ENCODE assay signal across 11 cellular contexts in the genomic region with DNA sequence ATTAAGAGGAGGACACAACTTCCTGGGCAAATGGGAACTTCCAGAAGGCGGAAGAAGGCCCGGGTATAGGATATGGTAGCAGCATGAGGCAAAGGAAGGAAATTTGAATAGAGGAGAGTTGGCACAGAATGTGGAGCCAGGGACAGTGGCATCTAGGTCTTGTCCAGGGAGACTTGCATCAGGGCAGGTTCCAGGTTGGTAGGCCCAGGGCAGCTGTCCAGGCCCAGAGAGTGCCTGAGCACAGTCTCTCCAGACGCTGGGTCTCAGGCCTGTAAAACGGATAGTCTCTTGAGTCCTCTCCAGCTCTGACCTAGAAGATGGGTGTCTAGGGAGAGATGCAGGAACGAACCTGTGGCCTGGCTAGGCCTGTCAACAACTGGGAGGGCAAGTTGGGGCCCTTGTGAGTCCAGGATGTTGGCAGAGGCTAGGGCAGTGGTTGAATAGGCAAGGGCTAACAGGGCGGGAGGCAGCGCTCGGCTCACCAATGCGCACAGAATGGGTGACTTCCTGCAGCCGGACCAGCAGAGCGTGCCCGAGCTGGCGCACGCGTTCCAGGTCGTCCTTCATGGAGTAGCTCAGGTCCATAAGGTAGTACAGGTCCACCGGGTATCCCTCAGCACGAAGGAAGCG. TPM values are rescaled to one million over a fixed set of nuclear protein-coding genes. Genes with fewer than 3 reads are reported as not detected.
DNase-seq lines count a peak whose midpoint lies in the region; ATAC-seq and TF ChIP-seq lines count a peak whose summit lies in the region.
"Had no signal": no experiment of that assay in that cellular context is flagged by ENCODE, and none has a peak within 500 bp of the region (broad histone marks: within the 10 kb centered on the region; RNA-seq: fewer than 3 reads in every experiment).

No MANE protein-coding gene starts in this region.

- no peak for TF ChIP-seq CTCF in OCI-LY3 (IDR thresholded peaks at IDR 0.05; ENCODE audit: low read depth, low read length)

- no peaks in the 10 kb centered on the region for H3K27me3 Mint-ChIP-seq in stimulated activated naive B cell treated with anti-CD40 and anti-IgM and Interleukin-4, amounts not matched to agents 10 μg/mL and 1 μg/mL and 100 μg/mL, for 72 hours

- peaks cover 3% of the 10 kb centered on the region for H3K36me3 ChIP-seq in OCI-LY3 (replicated peaks; ENCODE audit: low read depth, low read length)

- peaks cover 32% of the 10 kb centered on the region for H3K4me1 ChIP-seq in OCI-LY3 (ENCODE audit: low read length)

- no peaks in the 10 kb centered on the region for H3K79me2 ChIP-seq in OCI-LY3 (ENCODE audit: low read length)

- H4K20me1 ChIP-seq in OCI-LY3 (ENCODE audit: insufficient read depth, low read length) = no peaks in the 10 kb centered on the region

- no peak overlapping the region for H2AFZ ChIP-seq in OCI-LY3 (ENCODE audit: low read depth, low read length)

- no peaks in the 10 kb centered on the region for H3K9me3 ChIP-seq in OCI-LY3 (ENCODE audit: insufficient read depth, low read length)

- no peak overlapping the region for H3K9ac ChIP-seq in OCI-LY3 (ENCODE audit: low read length)

- peaks cover 52 to 75% of the 10 kb centered on the region in 2 donors for H3K36me3 Mint-ChIP-seq in stimulated activated naive B cell treated with anti-CD40 and anti-IgM and Interleukin-4, amounts not matched to agents 10 μg/mL and 1 μg/mL and 100 μg/mL, for 72 hours

- peak overlapping the region; percentile 67 for H3K4me3 ChIP-seq in OCI-LY3 (ENCODE audit: low read length)

- no peak overlapping the region for H3K4me3 Mint-ChIP-seq in stimulated activated naive B cell treated with anti-CD40 and anti-IgM and Interleukin-4, amounts not matched to agents 10 μg/mL and 1 μg/mL and 100 μg/mL, for 72 hours

- no peak overlapping the region for H3K27ac ChIP-seq in OCI-LY3 (ENCODE audit: low read length)

- H3K27me3 ChIP-seq in OCI-LY3 (ENCODE audit: low read depth, low read length) = no peaks in the 10 kb centered on the region

- peaks cover 43 to 49% of the 10 kb centered on the region in 2 donors for H3K4me1 Mint-ChIP-seq in stimulated activated naive B cell treated with anti-CD40 and anti-IgM and Interleukin-4, amounts not matched to agents 10 μg/mL and 1 μg/mL and 100 μg/mL, for 72 hours

- H3K27ac Mint-ChIP-seq in stimulated activated naive B cell treated with anti-CD40 and anti-IgM and Interleukin-4, amounts not matched to agents 10 μg/mL and 1 μg/mL and 100 μg/mL, for 72 hours = peak overlapping the region; percentile 10

- H3K9me3 Mint-ChIP-seq in stimulated activated naive B cell treated with anti-CD40 and anti-IgM and Interleukin-4, amounts not matched to agents 10 μg/mL and 1 μg/mL and 100 μg/mL, for 72 hours = no peaks in the 10 kb centered on the region

- ATAC-seq in left lobe of liver = peak; percentile 62
- ATAC-seq in stimulated activated naive B cell treated with anti-CD40 and anti-IgM and Interleukin-4, amounts not matched to agents 10 μg/mL and 1 μg/mL and 100 μg/mL, for 72 hours (replicated peaks) = no peak
- no peak for ATAC-seq in GM18858 (IDR thresholded peaks at IDR 0.05; ENCODE audit: unreplicated experiment)
- no peak for ATAC-seq in HG02973 (IDR thresholded peaks at IDR 0.05; ENCODE audit: unreplicated experiment)
- no peak for ATAC-seq in GM21526 (IDR thresholded peaks at IDR 0.05; ENCODE audit: low FRiP score, unreplicated experiment)

- H3K4me2 ChIP-seq in OCI-LY3 (ENCODE audit: low read length) = peak overlapping the region; percentile 49

- peak; percentile 60 for DNase-seq in activated CD8-positive, alpha-beta memory T cell treated with anti-CD3 and anti-CD28 coated beads for 24 hours
- DNase-seq in activated CD8-positive, alpha-beta memory T cell treated with anti-CD3 and anti-CD28 coated beads, Interleukin-2, amount 50 U/mL, for 4 hours = no peak
- DNase-seq in left lobe of liver (ENCODE audit: low spot score) = no peak
- DNase-seq in stimulated activated naive B cell treated with anti-CD40 and anti-IgM and Interleukin-4, amounts not matched to agents 10 μg/mL and 1 μg/mL and 100 μg/mL, for 72 hours = no peak
- DNase-seq: NCI-H748 treated with DMSO at 0.1 percent for 48 hours had no signal

RNA-seq across cellular contexts. Expression of gene ITGB7, which starts 9.9 kb away (rescaled TPM):
- 8.6 TPM for total RNA-seq in left lobe of liver
- total RNA-seq: cerebellum, fibroblast of villous mesenchyme had no signal

RNA-seq across cellular contexts. Expression of gene CSAD, which starts 16.4 kb away (rescaled TPM):
- total RNA-seq in left lobe of liver = 53.6 TPM

RNA-seq across cellular contexts. Expression of gene ZNF740, which starts 16.6 kb away (rescaled TPM):
- 25.9 TPM for total RNA-seq in left lobe of liver

RNA-seq across cellular contexts. Expression of gene RARG, which starts 34.9 kb away (rescaled TPM):
- total RNA-seq in left lobe of liver = 2.5 TPM
